In the genomic region with DNA sequence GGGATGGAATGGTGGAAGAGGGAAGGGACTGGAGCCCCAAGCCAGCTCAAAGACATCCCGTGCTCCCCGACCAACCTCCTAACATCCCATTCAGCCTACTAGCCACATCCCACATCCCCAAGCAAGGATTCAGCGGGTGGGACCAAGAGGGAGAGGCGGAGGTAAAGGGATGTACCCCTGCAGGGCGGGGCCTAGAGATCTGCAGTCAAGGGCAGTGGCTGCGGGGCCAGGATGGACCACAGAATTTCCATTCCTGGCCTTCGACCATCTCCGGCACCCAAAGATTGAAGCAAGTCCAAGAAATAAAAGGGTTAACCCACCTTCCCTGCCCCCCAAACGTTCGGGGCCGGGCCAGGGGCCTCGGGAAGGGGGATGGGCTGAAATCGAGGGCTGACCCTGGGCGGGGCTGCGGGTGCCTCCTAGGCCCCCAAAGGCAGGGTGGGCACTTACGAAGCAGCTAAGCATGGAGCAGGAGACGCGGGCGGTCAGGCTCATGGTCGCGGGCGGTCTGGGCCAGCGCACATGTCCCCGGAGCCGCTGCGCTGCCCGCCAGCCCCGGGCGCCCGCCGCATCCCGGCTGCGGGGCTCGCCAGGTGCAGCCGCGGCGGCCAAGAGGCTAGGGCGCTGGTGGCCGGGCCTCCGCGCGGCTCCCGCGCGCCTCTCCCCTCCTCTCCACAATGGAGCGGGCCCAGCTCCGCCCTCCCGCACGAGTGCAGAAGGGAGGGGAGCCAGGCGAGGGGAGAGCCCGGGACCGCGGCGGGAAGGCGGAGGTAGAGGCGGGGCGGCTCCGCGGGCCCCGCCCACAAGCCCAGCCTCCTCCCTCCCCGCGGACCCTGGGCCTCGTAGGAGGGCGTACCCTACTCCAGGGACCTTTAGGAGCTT, we compare ENCODE assay signal across 8 cellular contexts. TPM values are rescaled to one million over a fixed set of nuclear protein-coding genes. Genes with fewer than 3 reads are reported as not detected.
A peak's percentile ranks its signal among the peaks of the same experiment; 100 is the strongest.
DNase-seq lines count a peak whose midpoint lies in the region; ATAC-seq and TF ChIP-seq lines count a peak whose summit lies in the region.

A gene (minus strand): TSS at position 726 of the 882 bp plus-strand sequence. CDS start 231 bp downstream, at position 495.

- peak within 1 kb of the TSS; percentile 91 for H3K27ac Mint-ChIP-seq in activated naive CD4-positive, alpha-beta T cell treated with anti-CD3 and anti-CD28 coated beads, Interleukin-2, amount 50 U/mL, for 24 hours

- H3K4me1 Mint-ChIP-seq in activated naive CD4-positive, alpha-beta T cell treated with anti-CD3 and anti-CD28 coated beads, Interleukin-2, amount 50 U/mL, for 24 hours = peaks cover 57% of the 10 kb centered on the region

- peak; percentile 55 for DNase-seq in MV-4-11 (lab: John Stamatoyannopoulos, UW)
- DNase-seq in glomerular visceral epithelial cell (ENCODE audit: extremely low spot score) = peak; percentile 80
- DNase-seq in occipital lobe (lab: John Stamatoyannopoulos, UW) = peak; percentile 70
- peak in 43 of 49 donors; percentile 18 to 89 (median 60) for DNase-seq in substantia nigra (lab: John Stamatoyannopoulos, UW)

- no peaks in the 10 kb centered on the region for H3K9me3 Mint-ChIP-seq in activated naive CD4-positive, alpha-beta T cell treated with anti-CD3 and anti-CD28 coated beads, Interleukin-2, amount 50 U/mL, for 24 hours

- H3K36me3 Mint-ChIP-seq in activated naive CD4-positive, alpha-beta T cell treated with anti-CD3 and anti-CD28 coated beads, Interleukin-2, amount 50 U/mL, for 24 hours = peaks cover 27% of the 10 kb centered on the region

- no peaks in the 10 kb centered on the region for H3K27me3 Mint-ChIP-seq in activated naive CD4-positive, alpha-beta T cell treated with anti-CD3 and anti-CD28 coated beads, Interleukin-2, amount 50 U/mL, for 24 hours

- H3K27ac ChIP-seq in substantia nigra (ENCODE audit: low read depth, low read length, poor library complexity, severe bottlenecking) = peak within 1 kb of the TSS; percentile 73

- ATAC-seq in GM18502 (IDR thresholded peaks at IDR 0.05; ENCODE audit: poor library complexity, unreplicated experiment) = peak; percentile 29
- peak; percentile 37 for ATAC-seq in SK-N-SH treated with all-trans-retinoic acid at 6 μM for 48 hours
- ATAC-seq in GM18870 (IDR thresholded peaks at IDR 0.05; ENCODE audit: unreplicated experiment) = no peak

- H3K4me3 Mint-ChIP-seq in activated naive CD4-positive, alpha-beta T cell treated with anti-CD3 and anti-CD28 coated beads, Interleukin-2, amount 50 U/mL, for 24 hours = peak within 1 kb of the TSS; percentile 96

TF ChIP-seq in SK-N-SH treated with all-trans-retinoic acid at 6 μM for 48 hours, 23 proteins besides CTCF, POLR2A, EP300 and RAD21:
- TF ChIP-seq ZNF8 (CRISPR knock-in tag; IDR thresholded peaks at IDR 0.05) = 0 out of 2 replicates have a peak, but pooled peaks have one; percentile 12
- TF ChIP-seq RARB (CRISPR knock-in tag; IDR thresholded peaks at IDR 0.05) = no peak

RNA-seq across cellular contexts. Expression of the gene that starts here (rescaled TPM):
- 119 TPM for total RNA-seq in occipital lobe
